Comparison of ENCODE assay signal across 24 cellular contexts in genomic region chr2:99562516-99562915, GRCh38.
"Had no signal": no experiment of that assay in that cellular context is flagged by ENCODE, and none has a peak within 500 bp of the region (broad histone marks: within the 10 kb centered on the region; RNA-seq: fewer than 3 reads in every experiment).

No MANE protein-coding gene starts in this region.

- H3K27me3 Mint-ChIP-seq: activated CD4-positive, alpha-beta memory T cell treated with anti-CD3 and anti-CD28 coated beads for 36 hours; activated CD4-positive, alpha-beta T cell treated with anti-CD3 and anti-CD28 coated beads for 36 hours; stimulated activated naive CD8-positive, alpha-beta T cell treated with anti-CD3 and anti-CD28 coated beads, Interleukin-15, Interleukin-2, amounts not matched to agents 100 ng/mL and 50 ng/mL, for 24 hours had no signal

- DNase-seq: activated CD4-positive, alpha-beta memory T cell treated with anti-CD3 and anti-CD28 coated beads for 36 hours; activated CD4-positive, alpha-beta T cell treated with anti-CD3 and anti-CD28 coated beads for 36 hours; activated effector memory CD4-positive, alpha-beta T cell treated with Interleukin-2 at 50 U/mL for 16 hours; activated naive CD4-positive, alpha-beta T cell treated with anti-CD3 and anti-CD28 coated beads for 36 hours; activated naive CD8-positive, alpha-beta T cell treated with anti-CD3 and anti-CD28 coated beads, Interleukin-2, amount 10 ng/mL, durations not matched to agents 7 days and 5 days; activated T-cell treated with anti-CD3 and anti-CD28 coated beads, Interleukin-2, amount 50 U/mL, for 72 hours; amniotic stem cell; cerebellar nuclear complex; cortex of kidney; heart left ventricle; islet precursor cell; left cardiac atrium; mesenchymal stem cell; mucosa of descending colon; ovary; psoas muscle; stimulated activated CD4-positive, alpha-beta T cell treated with anti-CD3 and anti-CD28 coated beads, Interleukin-4, amount 100 ng/mL, for 24 hours; substantia nigra; thyroid gland; upper lobe of right lung had no signal

- H3K4me1 ChIP-seq: psoas muscle, right atrium auricular region, thyroid gland, upper lobe of right lung had no signal

- H3K27ac Mint-ChIP-seq: activated CD4-positive, alpha-beta memory T cell treated with anti-CD3 and anti-CD28 coated beads for 36 hours; activated CD4-positive, alpha-beta T cell treated with anti-CD3 and anti-CD28 coated beads for 36 hours; activated naive CD4-positive, alpha-beta T cell treated with anti-CD3 and anti-CD28 coated beads for 36 hours; activated naive CD8-positive, alpha-beta T cell treated with anti-CD3 and anti-CD28 coated beads, Interleukin-2, amount 10 ng/mL, durations not matched to agents 7 days and 5 days; activated T-cell treated with anti-CD3 and anti-CD28 coated beads, Interleukin-2, amount 50 U/mL, for 72 hours; stimulated activated naive CD8-positive, alpha-beta T cell treated with anti-CD3 and anti-CD28 coated beads, Interleukin-15, Interleukin-2, amounts not matched to agents 100 ng/mL and 50 ng/mL, for 24 hours; T-helper 2 cell treated with Interferon-gamma antibody and Interleukin-4, amounts not matched to agents 5 μg/mL and 100 μg/mL, for 36 hours had no signal

- H3K27ac ChIP-seq: epithelial cell of prostate, heart left ventricle, ovary, psoas muscle, right atrium auricular region, thyroid gland, upper lobe of right lung had no signal

- ATAC-seq: activated CD4-positive, alpha-beta T cell treated with anti-CD3 and anti-CD28 coated beads for 36 hours; activated T-cell treated with anti-CD3 and anti-CD28 coated beads, Interleukin-2, amount 50 U/mL, for 72 hours; heart left ventricle; left cardiac atrium; mucosa of descending colon; psoas muscle; upper lobe of right lung had no signal

- H3K36me3 Mint-ChIP-seq: activated CD4-positive, alpha-beta memory T cell treated with anti-CD3 and anti-CD28 coated beads for 36 hours; activated naive CD8-positive, alpha-beta T cell treated with anti-CD3 and anti-CD28 coated beads, Interleukin-2, amount 10 ng/mL, durations not matched to agents 7 days and 5 days had no signal

- H3K9me3 ChIP-seq: heart left ventricle, mucosa of descending colon, ovary, psoas muscle, right atrium auricular region, thyroid gland, upper lobe of right lung had no signal

- H3K9me3 Mint-ChIP-seq: activated CD4-positive, alpha-beta memory T cell treated with anti-CD3 and anti-CD28 coated beads for 36 hours; activated naive CD4-positive, alpha-beta T cell treated with anti-CD3 and anti-CD28 coated beads for 36 hours; activated naive CD8-positive, alpha-beta T cell treated with anti-CD3 and anti-CD28 coated beads, Interleukin-2, amount 10 ng/mL, durations not matched to agents 7 days and 5 days; activated T-cell treated with anti-CD3 and anti-CD28 coated beads, Interleukin-2, amount 50 U/mL, for 72 hours; stimulated activated naive CD8-positive, alpha-beta T cell treated with anti-CD3 and anti-CD28 coated beads, Interleukin-15, Interleukin-2, amounts not matched to agents 100 ng/mL and 50 ng/mL, for 24 hours; T-helper 2 cell treated with Interferon-gamma antibody and Interleukin-4, amounts not matched to agents 5 μg/mL and 100 μg/mL, for 36 hours had no signal

- H3K36me3 ChIP-seq: ovary, right atrium auricular region, thyroid gland, upper lobe of right lung had no signal

- H3K27me3 ChIP-seq: heart left ventricle, ovary, right atrium auricular region, thyroid gland, upper lobe of right lung had no signal

- H3K4me3 ChIP-seq: heart left ventricle, mucosa of descending colon, ovary, psoas muscle, right atrium auricular region, thyroid gland, upper lobe of right lung had no signal

- H3K4me3 Mint-ChIP-seq: activated CD4-positive, alpha-beta memory T cell treated with anti-CD3 and anti-CD28 coated beads for 36 hours; activated CD4-positive, alpha-beta T cell treated with anti-CD3 and anti-CD28 coated beads for 36 hours; activated naive CD4-positive, alpha-beta T cell treated with anti-CD3 and anti-CD28 coated beads for 36 hours; activated naive CD8-positive, alpha-beta T cell treated with anti-CD3 and anti-CD28 coated beads, Interleukin-2, amount 10 ng/mL, durations not matched to agents 7 days and 5 days; activated T-cell treated with anti-CD3 and anti-CD28 coated beads, Interleukin-2, amount 50 U/mL, for 72 hours; stimulated activated naive CD8-positive, alpha-beta T cell treated with anti-CD3 and anti-CD28 coated beads, Interleukin-15, Interleukin-2, amounts not matched to agents 100 ng/mL and 50 ng/mL, for 24 hours; T-helper 2 cell treated with Interferon-gamma antibody and Interleukin-4, amounts not matched to agents 5 μg/mL and 100 μg/mL, for 36 hours had no signal
